Comparison of ENCODE assay signal across 12 cellular contexts in genomic region chr7:151808296-151809155, GRCh38.
DNase-seq lines count a peak whose midpoint lies in the region; ATAC-seq, FAIRE-seq and TF ChIP-seq lines count a peak whose summit lies in the region.
"Had no signal": no experiment of that assay in that cellular context is flagged by ENCODE, and none has a peak within 500 bp of the region (broad histone marks: within the 10 kb centered on the region; RNA-seq: fewer than 3 reads in every experiment).

No MANE protein-coding gene starts in this region.

- H3K18ac ChIP-seq in H1 (ENCODE audit: extremely low read depth, low read length) = no peak overlapping the region

- peaks cover 0 to 2% (median 0%) of the 10 kb centered on the region in 4 experiments; a peak in 1 of 7 replicates for H3K27me3 ChIP-seq in H1 (replicated peaks in 1 of 4; ENCODE audit: control insufficient read depth in 3 of 4, extremely low read depth in 1 of 4, insufficient read depth in 3 of 4, low read length in 3 of 4)

- no peak overlapping the region for H3K4ac ChIP-seq in H1 (replicated peaks; ENCODE audit: insufficient read length, low read depth, low read length)

- H4K8ac ChIP-seq in H1 (ENCODE audit: extremely low read depth, insufficient read depth, low read length) = peak overlapping the region; percentile 43; the same call in 1 of the 2 replicates

- H2BK15ac ChIP-seq in H1 (ENCODE audit: low read length) = no peak overlapping the region

- H3K79me2 ChIP-seq in H1 (ENCODE audit: control insufficient read depth in 1 of 2, insufficient read depth in 2 of 2, low read length in 2 of 2) = no peaks in the 10 kb centered on the region

- H4K5ac ChIP-seq in H1 (ENCODE audit: insufficient read length, low read depth, low read length) = no peak overlapping the region

- H2BK20ac ChIP-seq in H1 (ENCODE audit: low read length) = no peak overlapping the region

- H3K14ac ChIP-seq in H1 (ENCODE audit: insufficient read length) = no peak overlapping the region

- no peak overlapping the region for H2AK5ac ChIP-seq in H1 (ENCODE audit: low read depth, low read length)

- ATAC-seq in GM18873 (IDR thresholded peaks at IDR 0.05; ENCODE audit: low FRiP score, unreplicated experiment) = no peak
- ATAC-seq in HG03196 (IDR thresholded peaks at IDR 0.05; ENCODE audit: unreplicated experiment) = no peak
- ATAC-seq: natural killer cell treated with Interleukin-12 subunit alpha and Interleukin-12 subunit beta and Interleukin-15 and Interleukin-18, amount 100 ng/mL, for 72 hours had no signal

- no peak overlapping the region for H3K27ac ChIP-seq in H1 (ENCODE audit: low read depth, low read length)
- no peak overlapping the region for H3K27ac ChIP-seq in coronary artery

- peak; percentile 64 for DNase-seq in ELR (ENCODE audit: low read depth)
- DNase-seq in NCI-H446 treated with DMSO at 0.1 percent for 48 hours (lab: John Stamatoyannopoulos, UW) = peak; percentile 89
- no peak for DNase-seq in H1 (ENCODE audit: low read depth in 1 of 2, low spot score in 2 of 2)
- DNase-seq in renal cortical epithelial cell (ENCODE audit: low read depth) = peak; percentile 66
- DNase-seq in NCI-H1930 (lab: John Stamatoyannopoulos, UW) = no peak
- no peak for DNase-seq in coronary artery (ENCODE audit: low spot score)
- DNase-seq: activated CD8-positive, alpha-beta memory T cell treated with anti-CD3 and anti-CD28 coated beads for 24 hours; GDM1; NCI-H1105 had no signal

- TF ChIP-seq RAD21 in H1 (IDR thresholded peaks at IDR 0.05 in 1 of 2, conservative IDR thresholded peaks at IDR 0.05 in 1 of 2; ENCODE audit: low read depth in 2 of 2, low read length in 2 of 2) = no peak

- 95% methylated on average over 20 of the region's 25 CpGs; no CpG with 5 or more reads in 1 of the 2 experiments for WGBS in H1 (ENCODE audit: extremely low coverage in 1 of 2, insufficient coverage in 1 of 2, insufficient read length in 1 of 2, insufficient replicate concordance in 2 of 2, low coverage in 1 of 2, low lambda C conversion rate in 2 of 2, missing lambda C conversion rate in 1 of 2), 2 experiments

- no peaks in the 10 kb centered on the region for H3K23me2 ChIP-seq in H1 (ENCODE audit: low read depth, low read length)

- CTCF ChIA-PET in H1 (lab: Charles Lee; ENCODE audit: partially characterized antibody) = interaction anchor here (0.8 to 1.4 kb wide), 3 partner anchors 8 to 49 kb away, joined by 3 to 5 read pairs (median 4); no protein-coding TSS in a partner anchor

- H3K9ac ChIP-seq in H1 (replicated peaks in 1 of 4; ENCODE audit: extremely low read depth in 1 of 4, low read depth in 3 of 4, low read length in 3 of 4) = no peak overlapping the region

- no peak overlapping the region for H2BK12ac ChIP-seq in H1 (ENCODE audit: low read depth, low read length)

- TF ChIP-seq EP300 in H1 (IDR thresholded peaks at IDR 0.05; ENCODE audit: borderline replicate concordance in 1 of 2, low read depth in 2 of 2, low read length in 2 of 2) = no peak

- no peaks in the 10 kb centered on the region for H3K36me3 ChIP-seq in H1 (ENCODE audit: control insufficient read depth in 2 of 4, insufficient read depth in 4 of 4, low read length in 3 of 4)

- TF ChIP-seq CTCF in H1 (IDR thresholded peaks at IDR 0.05; ENCODE audit: control extremely low read depth in 1 of 3, insufficient read depth in 1 of 3, low read depth in 1 of 3, low read length in 3 of 3) = no peak
- no peak for TF ChIP-seq CTCF in coronary artery (IDR thresholded peaks at IDR 0.05)

- no peak for TF ChIP-seq POLR2A in H1 (IDR thresholded peaks at IDR 0.05; ENCODE audit: control extremely low read depth in 1 of 2, low read depth in 2 of 2, low read length in 2 of 2)

- no peak for FAIRE-seq in H1 (lab: Jason Lieb, UNC)

- no peak overlapping the region for H2BK120ac ChIP-seq in H1 (replicated peaks; ENCODE audit: low read depth, low read length)

- no peak overlapping the region; the same call in 1 of the 2 replicates for H2BK5ac ChIP-seq in H1 (ENCODE audit: low read depth, low read length)

- no peak overlapping the region for H3K4me2 ChIP-seq in H1 (ENCODE audit: insufficient read depth in 1 of 2, low read depth in 2 of 2, low read length in 2 of 2)

- H4K20me1 ChIP-seq in H1 (replicated peaks in 1 of 2; ENCODE audit: control insufficient read depth in 1 of 2, insufficient read depth in 2 of 2, low read length in 2 of 2) = no peaks in the 10 kb centered on the region

- H3K23ac ChIP-seq in H1 (ENCODE audit: insufficient read length) = no peak overlapping the region

- no peaks in the 10 kb centered on the region for H3K79me1 ChIP-seq in H1 (ENCODE audit: low read depth, low read length)

- no peak overlapping the region for H2AFZ ChIP-seq in H1 (ENCODE audit: low read length)

- H3K9me3 ChIP-seq in H1 (ENCODE audit: insufficient read depth in 2 of 2, low read depth in 1 of 2, low read length in 1 of 2) = no peaks in the 10 kb centered on the region

- H3K4me1 ChIP-seq in H1 (replicated peaks in 1 of 4; ENCODE audit: control insufficient read depth in 3 of 4, insufficient read depth in 4 of 4, low read length in 3 of 4) = peaks cover 3 to 8% (median 5%) of the 10 kb centered on the region in 4 experiments; a peak in 4 of 7 replicates

- H3K4me3 ChIP-seq in H1 (ENCODE audit: extremely low read depth in 1 of 4, insufficient read depth in 2 of 4, low read depth in 3 of 4, low read length in 4 of 4) = no peak overlapping the region
- no peak overlapping the region for H3K4me3 ChIP-seq in coronary artery

- H3K56ac ChIP-seq in H1 (replicated peaks; ENCODE audit: insufficient read length, low read depth, low read length) = no peak overlapping the region

- no peak overlapping the region for H4K91ac ChIP-seq in H1 (replicated peaks; ENCODE audit: insufficient read length, low read length)

- POLR2A ChIA-PET in H1 (lab: Charles Lee; ENCODE audit: partially characterized antibody) = interaction anchor here (1.2 kb wide), 1 partner anchor 9 kb away, joined by 4 read pairs; no protein-coding TSS in a partner anchor

TF ChIP-seq in H1, 55 proteins besides CTCF, POLR2A, EP300 and RAD21:
- no peak for TF ChIP-seq SUZ12 (IDR thresholded peaks at IDR 0.05; ENCODE audit: low read length)
- TF ChIP-seq YY1 (IDR thresholded peaks at IDR 0.05; ENCODE audit: low read depth, low read length) = no peak
- no peak for TF ChIP-seq HDAC6 (IDR thresholded peaks at IDR 0.05; ENCODE audit: low read depth, low read length)
- TF ChIP-seq TAF7 (optimal IDR thresholded peaks at IDR 0.05; ENCODE audit: borderline replicate concordance, low read depth, low read length) = no peak

Comparison
In these comparisons a context has a peak if more than half of its experiments do, and no peak if none do; other contexts are left out.
1. DNase-seq: peak in ELR (single experiment), NCI-H446 treated with DMSO at 0.1 percent for 48 hours (single experiment) and renal cortical epithelial cell (single experiment); none in H1 (0 of 2), NCI-H1930 (0 of 2) and coronary artery (single experiment).